In genomic region chr18:77106331-77106730, GRCh38 we compare ENCODE assay signal across 9 cellular contexts. TPM values are rescaled to one million over a fixed set of nuclear protein-coding genes. Genes with fewer than 3 reads are reported as not detected.
DNase-seq lines count a peak whose midpoint lies in the region; ATAC-seq lines count a peak whose summit lies in the region.
"Had no signal": no experiment of that assay in that cellular context is flagged by ENCODE, and none has a peak within 500 bp of the region (broad histone marks: within the 10 kb centered on the region; RNA-seq: fewer than 3 reads in every experiment).

No MANE protein-coding gene starts in this region.

- peaks cover 9% of the 10 kb centered on the region for H3K9me3 Mint-ChIP-seq in activated T-helper 2 cell treated with anti-CD3 and anti-CD28 coated beads, Interferon-gamma antibody, Interleukin-2, Interleukin-4, amounts not matched to agents 10 μg/mL and 5 μg/mL and 100 μg/mL, durations not matched to agents 14 hours and 24 hours and 36 hours

- H3K23ac ChIP-seq in neuronal stem cell (ENCODE audit: low read depth, low read length, poor library complexity), result no peak overlapping the region

- intact Hi-C loops in activated T-helper 2 cell treated with anti-CD3 and anti-CD28 coated beads, Interferon-gamma antibody, Interleukin-2, Interleukin-4, amounts not matched to agents 10 μg/mL and 5 μg/mL and 100 μg/mL, durations not matched to agents 14 hours and 24 hours and 36 hours (cut with micrococcal nuclease), result loop anchor here (10.0 kb wide), 2 partner anchors 252 to 452 kb away; no protein-coding TSS in a partner anchor

- H3K27ac ChIP-seq in neuronal stem cell (replicated peaks; ENCODE audit: low read length), result no peak overlapping the region

- H2BK15ac ChIP-seq in neuronal stem cell (ENCODE audit: low read length), result no peak overlapping the region

- H3K9ac ChIP-seq in neuronal stem cell (ENCODE audit: low read depth, low read length, poor library complexity), result peak overlapping the region; percentile 24

- H3K4ac ChIP-seq in neuronal stem cell (ENCODE audit: low read length), result no peak overlapping the region

- H3K4me3 ChIP-seq in neuronal stem cell (ENCODE audit: low read length in 2 of 2) (no peak overlapping the region), H7 (ENCODE audit: insufficient read depth, low read depth, low read length) (no peak overlapping the region)
- H3K4me3 ChIP-seq: esophagus muscularis mucosa had no signal

- H3K27me3 ChIP-seq in neuronal stem cell (ENCODE audit: control insufficient read depth in 3 of 3, insufficient read depth in 3 of 3, low read depth in 1 of 3, low read length in 3 of 3) (no peaks in the 10 kb centered on the region), H7 (ENCODE audit: control insufficient read depth, insufficient read depth, low read length) (no peaks in the 10 kb centered on the region)
- H3K27me3 ChIP-seq: esophagus muscularis mucosa had no signal

- H2BK5ac ChIP-seq in neuronal stem cell (ENCODE audit: low read length), result no peak overlapping the region

- H3K27ac Mint-ChIP-seq in activated T-helper 2 cell treated with anti-CD3 and anti-CD28 coated beads, Interferon-gamma antibody, Interleukin-2, Interleukin-4, amounts not matched to agents 10 μg/mL and 5 μg/mL and 100 μg/mL, durations not matched to agents 14 hours and 24 hours and 36 hours, result peak overlapping the region; percentile 55

- ATAC-seq in HG02571 (IDR thresholded peaks at IDR 0.05; ENCODE audit: unreplicated experiment), result no peak

- H4K8ac ChIP-seq in neuronal stem cell (ENCODE audit: low read depth, low read length), result no peak overlapping the region

- H2BK12ac ChIP-seq in neuronal stem cell (ENCODE audit: low read length), result no peak overlapping the region

- peak overlapping the region; percentile 48 for H3K4me3 Mint-ChIP-seq in activated T-helper 2 cell treated with anti-CD3 and anti-CD28 coated beads, Interferon-gamma antibody, Interleukin-2, Interleukin-4, amounts not matched to agents 10 μg/mL and 5 μg/mL and 100 μg/mL, durations not matched to agents 14 hours and 24 hours and 36 hours (ENCODE audit: low read depth)

- no peak overlapping the region for H4K91ac ChIP-seq in neuronal stem cell (ENCODE audit: low read depth, low read length, poor library complexity)

- no peak overlapping the region for H3K4me2 ChIP-seq in neuronal stem cell (ENCODE audit: insufficient read depth, low read length, poor library complexity, severe bottlenecking)

- H3K4me1 Mint-ChIP-seq in activated T-helper 2 cell treated with anti-CD3 and anti-CD28 coated beads, Interferon-gamma antibody, Interleukin-2, Interleukin-4, amounts not matched to agents 10 μg/mL and 5 μg/mL and 100 μg/mL, durations not matched to agents 14 hours and 24 hours and 36 hours (ENCODE audit: low read depth), result peaks cover 89% of the 10 kb centered on the region

- no peaks in the 10 kb centered on the region for H3K27me3 Mint-ChIP-seq in activated T-helper 2 cell treated with anti-CD3 and anti-CD28 coated beads, Interferon-gamma antibody, Interleukin-2, Interleukin-4, amounts not matched to agents 10 μg/mL and 5 μg/mL and 100 μg/mL, durations not matched to agents 14 hours and 24 hours and 36 hours (ENCODE audit: low read depth)

- H2AK5ac ChIP-seq in neuronal stem cell (ENCODE audit: low read depth, low read length), result peak overlapping the region; percentile 14

- no peaks in the 10 kb centered on the region for H3K79me1 ChIP-seq in neuronal stem cell (ENCODE audit: low read depth, low read length)

- peak; percentile 51 to 63 for DNase-seq in stimulated activated CD4-positive, alpha-beta T cell treated with anti-CD3 and anti-CD28 coated beads, Interleukin-12 subunit alpha, Interleukin-12 subunit beta, amount 100 ng/mL, for 24 hours (ENCODE audit: low read depth in 2 of 2)
- no peak for DNase-seq in stimulated activated CD4-positive, alpha-beta T cell treated with anti-CD3 and anti-CD28 coated beads, Interleukin-2, amount 100 ng/mL, for 48 hours
- DNase-seq in activated T-helper 2 cell treated with anti-CD3 and anti-CD28 coated beads, Interferon-gamma antibody, Interleukin-2, Interleukin-4, amounts not matched to agents 10 μg/mL and 5 μg/mL and 100 μg/mL, durations not matched to agents 14 hours and 24 hours and 36 hours (ENCODE audit: low spot score), result peak; percentile 72
- DNase-seq in neuronal stem cell (ENCODE audit: low spot score) (no peak), NCI-H2029 (lab: John Stamatoyannopoulos, UW) (no peak), H7 (no peak), GM19240 (ENCODE audit: insufficient read length, low spot score) (no peak)

- no CpG with 5 or more reads among the region's 15 CpGs for WGBS in neuronal stem cell (ENCODE audit: extremely low coverage in 2 of 2, insufficient read length in 2 of 2, insufficient replicate concordance in 1 of 2), 2 donors

- no peak overlapping the region for H3K14ac ChIP-seq in neuronal stem cell (ENCODE audit: low read length)

- H3K36me3 ChIP-seq in neuronal stem cell (replicated peaks in 1 of 2; ENCODE audit: control insufficient read depth in 2 of 2, insufficient read depth in 2 of 2, low read length in 2 of 2) (no peaks in the 10 kb centered on the region), H7 (replicated peaks; ENCODE audit: control insufficient read depth, insufficient read depth, low read length) (peaks cover 2% of the 10 kb centered on the region; the same call in 1 of the 2 replicates)

- peaks cover 7 to 11% of the 10 kb centered on the region in 2 donors for H3K4me1 ChIP-seq in neuronal stem cell (ENCODE audit: control insufficient read depth in 2 of 2, insufficient read depth in 1 of 2, low read depth in 1 of 2, low read length in 2 of 2)

- no peak overlapping the region for H2BK120ac ChIP-seq in neuronal stem cell (ENCODE audit: low read depth, low read length)

- no peaks in the 10 kb centered on the region for H3K9me3 ChIP-seq in neuronal stem cell (replicated peaks in 1 of 2; ENCODE audit: control insufficient read depth in 2 of 2, insufficient read depth in 1 of 2, low read depth in 1 of 2, low read length in 2 of 2)
- H3K9me3 ChIP-seq: esophagus muscularis mucosa had no signal

- H3K18ac ChIP-seq in neuronal stem cell (ENCODE audit: low read length), result no peak overlapping the region

- peaks cover 78% of the 10 kb centered on the region for H3K36me3 Mint-ChIP-seq in activated T-helper 2 cell treated with anti-CD3 and anti-CD28 coated beads, Interferon-gamma antibody, Interleukin-2, Interleukin-4, amounts not matched to agents 10 μg/mL and 5 μg/mL and 100 μg/mL, durations not matched to agents 14 hours and 24 hours and 36 hours (ENCODE audit: low read depth)

- no peak overlapping the region for H2AFZ ChIP-seq in neuronal stem cell (ENCODE audit: low read length)

RNA-seq across cellular contexts. Expression of gene MBP, which starts 26.3 kb away (rescaled TPM):
- 53.7 and 54.3 TPM in 2 replicates for total RNA-seq in activated T-helper 2 cell treated with anti-CD3 and anti-CD28 coated beads, Interferon-gamma antibody, Interleukin-2, Interleukin-4, amounts not matched to agents 10 μg/mL and 5 μg/mL and 100 μg/mL, durations not matched to agents 14 hours and 24 hours and 36 hours
- 1.5 TPM for polyA plus RNA-seq in neuronal stem cell (2013, experiment 1 of 2)
- 1.4 TPM for polyA plus RNA-seq in neuronal stem cell (2013, experiment 2 of 2)
- 4.5 and 8.6 TPM in 2 replicates for total RNA-seq in H7 (2014; rRNA removed; shearing (Covaris generic))

Comparison
In these comparisons a context has a peak if more than half of its experiments do, and no peak if none do; other contexts are left out.
1. DNase-seq: peak in stimulated activated CD4-positive, alpha-beta T cell treated with anti-CD3 and anti-CD28 coated beads, Interleukin-12 subunit alpha, Interleukin-12 subunit beta, amount 100 ng/mL, for 24 hours (2 of 2) and activated T-helper 2 cell treated with anti-CD3 and anti-CD28 coated beads, Interferon-gamma antibody, Interleukin-2, Interleukin-4, amounts not matched to agents 10 μg/mL and 5 μg/mL and 100 μg/mL, durations not matched to agents 14 hours and 24 hours and 36 hours (single experiment); none in stimulated activated CD4-positive, alpha-beta T cell treated with anti-CD3 and anti-CD28 coated beads, Interleukin-2, amount 100 ng/mL, for 48 hours (0 of 2), neuronal stem cell (single experiment), NCI-H2029 (single experiment), H7 (single experiment) and GM19240 (single experiment).